ENCODE assay signal across 1 cellular context in the genomic region with DNA sequence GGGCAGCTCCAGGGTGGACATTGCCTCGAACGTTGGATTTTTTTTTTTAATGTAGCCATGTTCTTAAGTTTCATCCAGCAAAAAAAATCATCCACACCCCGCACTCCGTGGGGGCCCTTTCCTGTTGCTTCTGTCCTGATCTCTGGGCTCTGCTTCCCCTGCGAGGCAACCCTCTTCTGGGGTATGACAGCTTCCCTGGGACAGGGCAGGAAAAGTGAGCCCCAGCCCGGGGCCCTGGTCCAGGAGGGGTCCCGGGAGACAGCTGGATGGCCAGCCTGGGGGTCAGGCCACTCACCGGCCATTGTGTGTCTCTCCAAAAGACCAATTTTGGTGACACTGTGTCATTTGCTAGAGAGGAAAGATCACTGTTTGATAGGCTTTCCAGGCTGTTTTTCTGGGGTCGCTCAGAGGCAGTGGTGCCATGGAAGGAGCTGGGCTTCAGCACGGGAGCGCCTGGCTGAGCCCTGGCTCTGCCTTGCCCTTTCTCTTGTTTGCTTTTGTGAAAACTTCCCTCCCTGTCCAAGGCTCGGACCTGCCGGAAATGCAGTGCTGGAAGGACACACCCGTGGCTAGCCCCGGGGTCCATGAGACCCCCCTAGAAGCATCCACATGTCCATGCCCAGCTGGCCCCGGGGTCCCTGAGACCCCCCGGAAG.
TF ChIP-seq lines count a peak whose summit lies in the region.

No MANE protein-coding gene starts in this region.

TF ChIP-seq in IMR-90, 13 proteins besides CTCF, POLR2A, EP300 and RAD21:
- TF ChIP-seq FOS (IDR thresholded peaks at IDR 0.05; ENCODE audit: low read depth, low read length) (no peak), MXI1 (IDR thresholded peaks at IDR 0.05; ENCODE audit: borderline replicate concordance, low read depth, low read length) (no peak), RFX5 (IDR thresholded peaks at IDR 0.05; ENCODE audit: low read depth, low read length) (no peak), RCOR1 (IDR thresholded peaks at IDR 0.05; ENCODE audit: insufficient replicate concordance, low read length) (no peak), MAFK (IDR thresholded peaks at IDR 0.05; ENCODE audit: low read depth, low read length) (no peak), MAZ (IDR thresholded peaks at IDR 0.05; ENCODE audit: borderline replicate concordance, low read depth, low read length) (no peak), CEBPB (IDR thresholded peaks at IDR 0.05; ENCODE audit: low read depth, low read length) (no peak), SMC3 (IDR thresholded peaks at IDR 0.05; ENCODE audit: low read depth, low read length) (no peak)
